In genomic region chr1:109263597-109264378, GRCh38 we compare ENCODE assay signal across 1 cellular context.
TF ChIP-seq lines count a peak whose summit lies in the region.

No MANE protein-coding gene starts in this region.

TF ChIP-seq in K562, 482 proteins besides CTCF, POLR2A, EP300 and RAD21 (continued from another document and continues in another):
- TF ChIP-seq, protein P1, sequence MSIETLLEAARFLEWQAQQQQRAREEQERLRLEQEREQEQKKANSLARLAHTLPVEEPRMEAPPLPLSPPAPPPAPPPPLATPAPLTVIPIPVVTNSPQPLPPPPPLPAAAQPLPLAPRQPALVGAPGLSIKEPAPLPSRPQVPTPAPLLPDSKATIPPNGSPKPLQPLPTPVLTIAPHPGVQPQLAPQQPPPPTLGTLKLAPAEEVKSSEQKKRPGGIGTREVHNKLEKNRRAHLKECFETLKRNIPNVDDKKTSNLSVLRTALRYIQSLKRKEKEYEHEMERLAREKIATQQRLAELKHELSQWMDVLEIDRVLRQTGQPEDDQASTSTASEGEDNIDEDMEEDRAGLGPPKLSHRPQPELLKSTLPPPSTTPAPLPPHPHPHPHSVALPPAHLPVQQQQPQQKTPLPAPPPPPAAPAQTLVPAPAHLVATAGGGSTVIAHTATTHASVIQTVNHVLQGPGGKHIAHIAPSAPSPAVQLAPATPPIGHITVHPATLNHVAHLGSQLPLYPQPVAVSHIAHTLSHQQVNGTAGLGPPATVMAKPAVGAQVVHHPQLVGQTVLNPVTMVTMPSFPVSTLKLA (conservative IDR thresholded peaks at IDR 0.05): no peak; a peak in 1 of 4 replicates
- peak; percentile 95 for TF ChIP-seq HDGF (IDR thresholded peaks at IDR 0.05)
- no peak for TF ChIP-seq SP2 (IDR thresholded peaks at IDR 0.05; ENCODE audit: extremely low read depth, low read depth, low read length, poor library complexity, severe bottlenecking)
- TF ChIP-seq ZBTB9 (CRISPR knock-in tag; IDR thresholded peaks at IDR 0.05): no peak
- no peak for TF ChIP-seq ZNF444 (CRISPR knock-in tag; IDR thresholded peaks at IDR 0.05)
- no peak; the same call in 1 of the 2 replicates for TF ChIP-seq LCOR (CRISPR knock-in tag; IDR thresholded peaks at IDR 0.05)
- TF ChIP-seq NR2C1 (IDR thresholded peaks at IDR 0.05): no peak
- no peak for TF ChIP-seq NR2C1 (tag; IDR thresholded peaks at IDR 0.05)
- no peak for TF ChIP-seq POLR3A (IDR thresholded peaks at IDR 0.05; ENCODE audit: borderline replicate concordance, extremely low read depth, insufficient read depth, insufficient read length)
- TF ChIP-seq BRF1 (IDR thresholded peaks at IDR 0.05; ENCODE audit: borderline replicate concordance, extremely low read depth, insufficient read length): no peak
- no peak for TF ChIP-seq U2AF2 (optimal IDR thresholded peaks at IDR 0.05; ENCODE audit: low read depth, low read length)
- no peak for TF ChIP-seq NCOA2 (IDR thresholded peaks at IDR 0.05; ENCODE audit: partially characterized antibody in 2 of 2)
- no peak for TF ChIP-seq SUPT5H (IDR thresholded peaks at IDR 0.05)
- TF ChIP-seq, protein P2, sequence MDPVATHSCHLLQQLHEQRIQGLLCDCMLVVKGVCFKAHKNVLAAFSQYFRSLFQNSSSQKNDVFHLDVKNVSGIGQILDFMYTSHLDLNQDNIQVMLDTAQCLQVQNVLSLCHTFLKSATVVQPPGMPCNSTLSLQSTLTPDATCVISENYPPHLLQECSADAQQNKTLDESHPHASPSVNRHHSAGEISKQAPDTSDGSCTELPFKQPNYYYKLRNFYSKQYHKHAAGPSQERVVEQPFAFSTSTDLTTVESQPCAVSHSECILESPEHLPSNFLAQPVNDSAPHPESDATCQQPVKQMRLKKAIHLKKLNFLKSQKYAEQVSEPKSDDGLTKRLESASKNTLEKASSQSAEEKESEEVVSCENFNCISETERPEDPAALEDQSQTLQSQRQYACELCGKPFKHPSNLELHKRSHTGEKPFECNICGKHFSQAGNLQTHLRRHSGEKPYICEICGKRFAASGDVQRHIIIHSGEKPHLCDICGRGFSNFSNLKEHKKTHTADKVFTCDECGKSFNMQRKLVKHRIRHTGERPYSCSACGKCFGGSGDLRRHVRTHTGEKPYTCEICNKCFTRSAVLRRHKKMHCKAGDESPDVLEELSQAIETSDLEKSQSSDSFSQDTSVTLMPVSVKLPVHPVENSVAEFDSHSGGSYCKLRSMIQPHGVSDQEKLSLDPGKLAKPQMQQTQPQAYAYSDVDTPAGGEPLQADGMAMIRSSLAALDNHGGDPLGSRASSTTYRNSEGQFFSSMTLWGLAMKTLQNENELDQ (CRISPR knock-in tag; IDR thresholded peaks at IDR 0.05; ENCODE audit: borderline replicate concordance): 0 out of 2 replicates have a peak, but pooled peaks have one; percentile 60
- TF ChIP-seq NR3C1 (CRISPR knock-in tag; IDR thresholded peaks at IDR 0.05): no peak
- TF ChIP-seq, protein P3, sequence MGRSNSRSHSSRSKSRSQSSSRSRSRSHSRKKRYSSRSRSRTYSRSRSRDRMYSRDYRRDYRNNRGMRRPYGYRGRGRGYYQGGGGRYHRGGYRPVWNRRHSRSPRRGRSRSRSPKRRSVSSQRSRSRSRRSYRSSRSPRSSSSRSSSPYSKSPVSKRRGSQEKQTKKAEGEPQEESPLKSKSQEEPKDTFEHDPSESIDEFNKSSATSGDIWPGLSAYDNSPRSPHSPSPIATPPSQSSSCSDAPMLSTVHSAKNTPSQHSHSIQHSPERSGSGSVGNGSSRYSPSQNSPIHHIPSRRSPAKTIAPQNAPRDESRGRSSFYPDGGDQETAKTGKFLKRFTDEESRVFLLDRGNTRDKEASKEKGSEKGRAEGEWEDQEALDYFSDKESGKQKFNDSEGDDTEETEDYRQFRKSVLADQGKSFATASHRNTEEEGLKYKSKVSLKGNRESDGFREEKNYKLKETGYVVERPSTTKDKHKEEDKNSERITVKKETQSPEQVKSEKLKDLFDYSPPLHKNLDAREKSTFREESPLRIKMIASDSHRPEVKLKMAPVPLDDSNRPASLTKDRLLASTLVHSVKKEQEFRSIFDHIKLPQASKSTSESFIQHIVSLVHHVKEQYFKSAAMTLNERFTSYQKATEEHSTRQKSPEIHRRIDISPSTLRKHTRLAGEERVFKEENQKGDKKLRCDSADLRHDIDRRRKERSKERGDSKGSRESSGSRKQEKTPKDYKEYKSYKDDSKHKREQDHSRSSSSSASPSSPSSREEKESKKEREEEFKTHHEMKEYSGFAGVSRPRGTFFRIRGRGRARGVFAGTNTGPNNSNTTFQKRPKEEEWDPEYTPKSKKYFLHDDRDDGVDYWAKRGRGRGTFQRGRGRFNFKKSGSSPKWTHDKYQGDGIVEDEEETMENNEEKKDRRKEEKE (IDR thresholded peaks at IDR 0.05; ENCODE audit: borderline replicate concordance in 1 of 2, control insufficient read depth in 1 of 2, low read depth in 2 of 2, low read length in 1 of 2): peak in 1 of 2 experiments; percentile 86; a peak in 1 of 4 replicates
- peak; percentile 24; the same call in 1 of the 2 replicates for TF ChIP-seq TCF7L2 (IDR thresholded peaks at IDR 0.05; ENCODE audit: low read depth, low read length)
- peak; percentile 50; the same call in 1 of the 2 replicates for TF ChIP-seq CREB1 (IDR thresholded peaks at IDR 0.05)
- TF ChIP-seq CREB1 (CRISPR knock-in tag; IDR thresholded peaks at IDR 0.05): peak; percentile 85
- no peak for TF ChIP-seq ELK3 (CRISPR knock-in tag; IDR thresholded peaks at IDR 0.05)
- no peak for TF ChIP-seq POLR2H (tag; IDR thresholded peaks at IDR 0.05; ENCODE audit: low read depth)
- TF ChIP-seq RCOR1 (IDR thresholded peaks at IDR 0.05; ENCODE audit: borderline replicate concordance in 1 of 2, low read depth in 2 of 2, low read length in 2 of 2): peak; percentile 78 to 89
- 0 out of 2 replicates have a peak, but pooled peaks have one; percentile 61 for TF ChIP-seq PHF21A (IDR thresholded peaks at IDR 0.05; ENCODE audit: borderline replicate concordance, low read depth)
- TF ChIP-seq SETDB1 (IDR thresholded peaks at IDR 0.05; ENCODE audit: low read length): no peak
- no peak for TF ChIP-seq COPS2 (conservative IDR thresholded peaks at IDR 0.05)
- TF ChIP-seq TRIM25 (IDR thresholded peaks at IDR 0.05; ENCODE audit: borderline replicate concordance): no peak
- TF ChIP-seq, protein P4, sequence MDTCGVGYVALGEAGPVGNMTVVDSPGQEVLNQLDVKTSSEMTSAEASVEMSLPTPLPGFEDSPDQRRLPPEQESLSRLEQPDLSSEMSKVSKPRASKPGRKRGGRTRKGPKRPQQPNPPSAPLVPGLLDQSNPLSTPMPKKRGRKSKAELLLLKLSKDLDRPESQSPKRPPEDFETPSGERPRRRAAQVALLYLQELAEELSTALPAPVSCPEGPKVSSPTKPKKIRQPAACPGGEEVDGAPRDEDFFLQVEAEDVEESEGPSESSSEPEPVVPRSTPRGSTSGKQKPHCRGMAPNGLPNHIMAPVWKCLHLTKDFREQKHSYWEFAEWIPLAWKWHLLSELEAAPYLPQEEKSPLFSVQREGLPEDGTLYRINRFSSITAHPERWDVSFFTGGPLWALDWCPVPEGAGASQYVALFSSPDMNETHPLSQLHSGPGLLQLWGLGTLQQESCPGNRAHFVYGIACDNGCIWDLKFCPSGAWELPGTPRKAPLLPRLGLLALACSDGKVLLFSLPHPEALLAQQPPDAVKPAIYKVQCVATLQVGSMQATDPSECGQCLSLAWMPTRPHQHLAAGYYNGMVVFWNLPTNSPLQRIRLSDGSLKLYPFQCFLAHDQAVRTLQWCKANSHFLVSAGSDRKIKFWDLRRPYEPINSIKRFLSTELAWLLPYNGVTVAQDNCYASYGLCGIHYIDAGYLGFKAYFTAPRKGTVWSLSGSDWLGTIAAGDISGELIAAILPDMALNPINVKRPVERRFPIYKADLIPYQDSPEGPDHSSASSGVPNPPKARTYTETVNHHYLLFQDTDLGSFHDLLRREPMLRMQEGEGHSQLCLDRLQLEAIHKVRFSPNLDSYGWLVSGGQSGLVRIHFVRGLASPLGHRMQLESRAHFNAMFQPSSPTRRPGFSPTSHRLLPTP (IDR thresholded peaks at IDR 0.05; ENCODE audit: borderline replicate concordance, extremely low read depth, insufficient read length): no peak
- TF ChIP-seq GATAD2A (IDR thresholded peaks at IDR 0.05): peak; percentile 91
- TF ChIP-seq STAT5A (IDR thresholded peaks at IDR 0.05; ENCODE audit: borderline replicate concordance, low read length): no peak; the same call in 1 of the 2 replicates
- TF ChIP-seq, protein P5, sequence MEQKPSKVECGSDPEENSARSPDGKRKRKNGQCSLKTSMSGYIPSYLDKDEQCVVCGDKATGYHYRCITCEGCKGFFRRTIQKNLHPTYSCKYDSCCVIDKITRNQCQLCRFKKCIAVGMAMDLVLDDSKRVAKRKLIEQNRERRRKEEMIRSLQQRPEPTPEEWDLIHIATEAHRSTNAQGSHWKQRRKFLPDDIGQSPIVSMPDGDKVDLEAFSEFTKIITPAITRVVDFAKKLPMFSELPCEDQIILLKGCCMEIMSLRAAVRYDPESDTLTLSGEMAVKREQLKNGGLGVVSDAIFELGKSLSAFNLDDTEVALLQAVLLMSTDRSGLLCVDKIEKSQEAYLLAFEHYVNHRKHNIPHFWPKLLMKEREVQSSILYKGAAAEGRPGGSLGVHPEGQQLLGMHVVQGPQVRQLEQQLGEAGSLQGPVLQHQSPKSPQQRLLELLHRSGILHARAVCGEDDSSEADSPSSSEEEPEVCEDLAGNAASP (IDR thresholded peaks at IDR 0.05): no peak
- TF ChIP-seq MAFK (IDR thresholded peaks at IDR 0.05; ENCODE audit: low read length): no peak
- TF ChIP-seq TSC22D4 (tag; IDR thresholded peaks at IDR 0.05): no peak
- peak; percentile 45; the same call in 1 of the 2 replicates for TF ChIP-seq ZSCAN29 (IDR thresholded peaks at IDR 0.05)
- no peak for TF ChIP-seq BRD4 (IDR thresholded peaks at IDR 0.05)
- no peak for TF ChIP-seq ZNF75A (CRISPR knock-in tag; IDR thresholded peaks at IDR 0.05)
- TF ChIP-seq PURB (CRISPR knock-in tag; IDR thresholded peaks at IDR 0.05; ENCODE audit: low read depth): no peak
- no peak for TF ChIP-seq CBFA2T2 (conservative IDR thresholded peaks at IDR 0.05)
- no peak; the same call in 1 of the 2 replicates for TF ChIP-seq SIN3B (IDR thresholded peaks at IDR 0.05; ENCODE audit: low read depth)
- TF ChIP-seq NFIC (IDR thresholded peaks at IDR 0.05): peak; percentile 66
- TF ChIP-seq ZNF785 (CRISPR knock-in tag; IDR thresholded peaks at IDR 0.05): no peak
- no peak for TF ChIP-seq ZNF174 (CRISPR knock-in tag; IDR thresholded peaks at IDR 0.05)
- no peak for TF ChIP-seq SIX5 (IDR thresholded peaks at IDR 0.05; ENCODE audit: borderline replicate concordance in 1 of 2, insufficient read depth in 1 of 2, low read depth in 1 of 2, low read length in 2 of 2)
- TF ChIP-seq FOXP4 (CRISPR knock-in tag; IDR thresholded peaks at IDR 0.05; ENCODE audit: borderline replicate concordance): peak; percentile 98; the same call in 1 of the 2 replicates
- no peak for TF ChIP-seq ZNF586 (CRISPR knock-in tag; conservative IDR thresholded peaks at IDR 0.05)
- TF ChIP-seq, protein P6, sequence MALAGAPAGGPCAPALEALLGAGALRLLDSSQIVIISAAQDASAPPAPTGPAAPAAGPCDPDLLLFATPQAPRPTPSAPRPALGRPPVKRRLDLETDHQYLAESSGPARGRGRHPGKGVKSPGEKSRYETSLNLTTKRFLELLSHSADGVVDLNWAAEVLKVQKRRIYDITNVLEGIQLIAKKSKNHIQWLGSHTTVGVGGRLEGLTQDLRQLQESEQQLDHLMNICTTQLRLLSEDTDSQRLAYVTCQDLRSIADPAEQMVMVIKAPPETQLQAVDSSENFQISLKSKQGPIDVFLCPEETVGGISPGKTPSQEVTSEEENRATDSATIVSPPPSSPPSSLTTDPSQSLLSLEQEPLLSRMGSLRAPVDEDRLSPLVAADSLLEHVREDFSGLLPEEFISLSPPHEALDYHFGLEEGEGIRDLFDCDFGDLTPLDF (CRISPR knock-in tag; IDR thresholded peaks at IDR 0.05): peak; percentile 96
- no peak for TF ChIP-seq MAFF (IDR thresholded peaks at IDR 0.05; ENCODE audit: low read length)
- no peak; the same call in 1 of the 2 replicates for TF ChIP-seq HCFC1 (IDR thresholded peaks at IDR 0.05; ENCODE audit: low read depth, low read length)
- TF ChIP-seq ETV1 (tag; conservative IDR thresholded peaks at IDR 0.05; ENCODE audit: low read depth): no peak
